1 cellular context compared by ENCODE assay signal in genomic region chr13:44930280-44930679, GRCh38.
TF ChIP-seq lines count a peak whose summit lies in the region.

No MANE protein-coding gene starts in this region.

TF ChIP-seq in endothelial cell of umbilical vein, 7 proteins besides CTCF, POLR2A, EP300 and RAD21 (continued from another document):
- no peak for TF ChIP-seq GATA2 (IDR thresholded peaks at IDR 0.05; ENCODE audit: insufficient read depth, insufficient read length, low read depth, low read length)
